In genomic region chr1:27862671-27863551, GRCh38 we compare ENCODE assay signal across 7 cellular contexts. TPM values are rescaled to one million over a fixed set of nuclear protein-coding genes. Genes with fewer than 3 reads are reported as not detected.
A peak's percentile ranks its signal among the peaks of the same experiment; 100 is the strongest.
DNase-seq lines count a peak whose midpoint lies in the region; ATAC-seq and TF ChIP-seq lines count a peak whose summit lies in the region.

No MANE protein-coding gene starts in this region.

- H3K4me3 ChIP-seq in choroid plexus epithelial cell (ENCODE audit: low read depth, low read length) (no peak overlapping the region), lung (no peak overlapping the region), aorta (ENCODE audit: low read length in 2 of 2) (no peak overlapping the region)

- no peaks in the 10 kb centered on the region for H3K27me3 ChIP-seq in lung (ENCODE audit: control insufficient read depth, insufficient read depth)
- no peaks in the 10 kb centered on the region for H3K27me3 ChIP-seq in aorta (ENCODE audit: control insufficient read depth in 1 of 2, insufficient read depth in 2 of 2, low read length in 1 of 2)

- no peak for TF ChIP-seq CTCF in choroid plexus epithelial cell (conservative IDR thresholded peaks at IDR 0.05; ENCODE audit: low read depth, low read length)
- TF ChIP-seq CTCF in lung (IDR thresholded peaks at IDR 0.05; ENCODE audit: control extremely low read depth, extremely low read depth), result no peak

- WGBS in lung, 2 donors, result 73 to 78% methylated on average over 9 of the region's 9 CpGs
- WGBS in aorta, 2 donors, result 87% methylated on average over 9 of the region's 9 CpGs

- peaks cover 0 to 3% of the 10 kb centered on the region in 2 donors for H3K4me1 ChIP-seq in lung (ENCODE audit: control insufficient read depth in 2 of 2, insufficient read depth in 2 of 2, low read length in 2 of 2)
- H3K4me1 ChIP-seq in aorta (ENCODE audit: control insufficient read depth in 1 of 2, insufficient read depth in 2 of 2, low read length in 2 of 2), result no peaks in the 10 kb centered on the region

- ATAC-seq in GM19324 (IDR thresholded peaks at IDR 0.05; ENCODE audit: low FRiP score, unreplicated experiment) (peak; percentile 39), lung (ENCODE audit: insufficient read depth, low FRiP score) (peak; percentile 77), aorta (ENCODE audit: low FRiP score) (peak; percentile 66), HG02884 (IDR thresholded peaks at IDR 0.05; ENCODE audit: unreplicated experiment) (no peak)

- H3K36me3 ChIP-seq in lung (ENCODE audit: control insufficient read depth in 2 of 2, insufficient read depth in 2 of 2, low read length in 2 of 2) (no peaks in the 10 kb centered on the region), aorta (ENCODE audit: control insufficient read depth in 1 of 2, insufficient read depth in 2 of 2, low read length in 1 of 2) (no peaks in the 10 kb centered on the region)

- intact Hi-C loops in aorta (cut with DNase I), result loop anchor here in 1 of 2 donors (10.0 kb wide), 1 partner anchor 352 kb away; no protein-coding TSS in a partner anchor

- H3K27ac ChIP-seq in lung (ENCODE audit: low read depth in 1 of 2, low read length in 1 of 2) (peak overlapping the region in 1 of 2 donors; percentile 81), aorta (ENCODE audit: low read depth in 1 of 2, low read length in 2 of 2) (no peak overlapping the region)

- H3K9me3 ChIP-seq in lung (ENCODE audit: control insufficient read depth in 2 of 2, insufficient read depth in 1 of 2, low read length in 1 of 2) (no peaks in the 10 kb centered on the region), aorta (ENCODE audit: control insufficient read depth, low read length) (no peaks in the 10 kb centered on the region)

- peak; percentile 92 for DNase-seq in NOMO-1 treated with DMSO at 0.1 percent for 48 hours (lab: John Stamatoyannopoulos, UW; ENCODE audit: unreplicated experiment)
- peak; percentile 99 for DNase-seq in choroid plexus epithelial cell (ENCODE audit: low read depth)
- peak; percentile 71 for DNase-seq in lung (ENCODE audit: low spot score)
- peak in 1 of 2 donors; percentile 86 for DNase-seq in aorta
- DNase-seq in iPS-NIHi7 (ENCODE audit: extremely low spot score), result no peak

RNA-seq across cellular contexts. Expression of gene THEMIS2, which starts 9.4 kb away (rescaled TPM):
- total RNA-seq in lung (100 to 1,000 TPM in 1 of 2 donors, 10 to 100 TPM in 1; 21.3 to 115 TPM), aorta (10 to 100 TPM; 30.7 to 36.1 TPM)
- polyA plus RNA-seq in lung (100 to 1,000 TPM in 1 of 2 donors, 10 to 100 TPM in 1; 29.0 to 153 TPM), aorta (10 to 100 TPM in 1 of 2 donors, 1 to 10 TPM in 1; 5.3 to 21.7 TPM)

RNA-seq across cellular contexts. Expression of gene PPP1R8, which starts 32.3 kb away (rescaled TPM):
- total RNA-seq in lung (10 to 100 TPM; 32.1 to 37.0 TPM), aorta (10 to 100 TPM; 28.9 to 29.5 TPM)
- polyA plus RNA-seq in lung (10 to 100 TPM; 20.9 to 34.6 TPM), aorta (10 to 100 TPM; 22.3 to 32.0 TPM)

RNA-seq across cellular contexts. Expression of gene RPA2, which starts 51.5 kb away (rescaled TPM):
- total RNA-seq in lung, result 10 to 100 TPM; 23.5 to 39.6 TPM
- 10 to 100 TPM; 24.2 to 31.0 TPM for polyA plus RNA-seq in lung
- 10 to 100 TPM; 22.2 to 22.6 TPM for total RNA-seq in aorta
- polyA plus RNA-seq in aorta, result 10 to 100 TPM; 22.4 to 28.5 TPM
